In genomic region chr15:51917493-51917892, GRCh38 we compare ENCODE assay signal across 8 cellular contexts. TPM values are rescaled to one million over a fixed set of nuclear protein-coding genes. Genes with fewer than 3 reads are reported as not detected.
DNase-seq lines count a peak whose midpoint lies in the region; ATAC-seq and TF ChIP-seq lines count a peak whose summit lies in the region.

No MANE protein-coding gene starts in this region.

- peak; percentile 47 for TF ChIP-seq CTCF in NB4 (IDR thresholded peaks at IDR 0.05; ENCODE audit: low read depth, low read length)
- TF ChIP-seq CTCF in mammary epithelial cell (conservative IDR thresholded peaks at IDR 0.05 in 1 of 2, IDR thresholded peaks at IDR 0.05 in 1 of 2; ENCODE audit: extremely low read depth in 1 of 2, insufficient read depth in 1 of 2, low read depth in 1 of 2, low read length in 2 of 2) = peak; percentile 42 to 52
- peak; percentile 40 for TF ChIP-seq CTCF in progenitor cell of endocrine pancreas (IDR thresholded peaks at IDR 0.05; ENCODE audit: unreplicated experiment)
- TF ChIP-seq CTCF in GM20000 (IDR thresholded peaks at IDR 0.05; ENCODE audit: extremely low read depth, missing control alignments) = no peak

- peaks cover 0 to 12% of the 10 kb centered on the region in 2 donors for H3K36me3 Mint-ChIP-seq in activated T-cell treated with anti-CD3 and anti-CD28 coated beads, Interleukin-2, amount 50 U/mL, for 72 hours (ENCODE audit: insufficient read depth in 2 of 2)
- H3K36me3 Mint-ChIP-seq in activated T-cell treated with anti-CD3 and anti-CD28 coated beads, Interleukin-2, amount 50 U/mL, for 4 hours (ENCODE audit: insufficient read depth) = peaks cover 8% of the 10 kb centered on the region
- peaks cover 11% of the 10 kb centered on the region for H3K36me3 Mint-ChIP-seq in progenitor cell of endocrine pancreas (ENCODE audit: insufficient read depth)

- DNase-seq in activated T-cell treated with anti-CD3 and anti-CD28 coated beads, Interleukin-2, amount 50 U/mL, for 72 hours = no peak
- DNase-seq in activated T-cell treated with anti-CD3 and anti-CD28 coated beads, Interleukin-2, amount 50 U/mL, for 4 hours = no peak
- DNase-seq in NB4 (ENCODE audit: low read depth) = peak; percentile 54
- DNase-seq in mammary epithelial cell = peak; percentile 62
- no peak for DNase-seq in progenitor cell of endocrine pancreas (ENCODE audit: low spot score, unreplicated experiment)
- DNase-seq in GM20000 (ENCODE audit: low spot score) = no peak
- no peak for DNase-seq in hepatic stellate cell (ENCODE audit: low spot score)

- H3K9me3 Mint-ChIP-seq in activated T-cell treated with anti-CD3 and anti-CD28 coated beads, Interleukin-2, amount 50 U/mL, for 72 hours = no peaks in the 10 kb centered on the region
- no peaks in the 10 kb centered on the region for H3K9me3 Mint-ChIP-seq in activated T-cell treated with anti-CD3 and anti-CD28 coated beads, Interleukin-2, amount 50 U/mL, for 4 hours
- H3K9me3 Mint-ChIP-seq in progenitor cell of endocrine pancreas (ENCODE audit: low read depth) = no peaks in the 10 kb centered on the region

- peaks cover 40% of the 10 kb centered on the region for H3K36me3 ChIP-seq in mammary epithelial cell (ENCODE audit: insufficient read depth, low read length)

- no peak for TF ChIP-seq POLR2A in NB4 (IDR thresholded peaks at IDR 0.05; ENCODE audit: extremely low read depth, insufficient read length)

- H3K27ac Mint-ChIP-seq in activated T-cell treated with anti-CD3 and anti-CD28 coated beads, Interleukin-2, amount 50 U/mL, for 72 hours = no peak overlapping the region
- H3K27ac Mint-ChIP-seq in progenitor cell of endocrine pancreas = no peak overlapping the region

- in situ Hi-C loops in mammary epithelial cell (cut with MboI; ENCODE audit: low sequenced_read_pairs in 2 of 2) = no loop called here

- no peaks in the 10 kb centered on the region for H3K9me3 ChIP-seq in mammary epithelial cell (replicated peaks; ENCODE audit: insufficient read depth, low read length)

- H4K20me1 ChIP-seq in mammary epithelial cell (ENCODE audit: insufficient read depth, low read length) = no peaks in the 10 kb centered on the region

- peak; percentile 41 to 42 for ATAC-seq in activated T-cell treated with anti-CD3 and anti-CD28 coated beads, Interleukin-2, amount 50 U/mL, for 72 hours (replicated peaks in 1 of 2)
- ATAC-seq in activated T-cell treated with anti-CD3 and anti-CD28 coated beads, Interleukin-2, amount 50 U/mL, for 4 hours = no peak
- no peak for ATAC-seq in HG03442 (IDR thresholded peaks at IDR 0.05; ENCODE audit: unreplicated experiment)

- dilution Hi-C loops in mammary epithelial cell (cut with HindIII; ENCODE audit: low sequenced_read_pairs) = no loop called here

- CTCF ChIA-PET in mammary epithelial cell (lab: Charles Lee; ENCODE audit: low non-redundant PET) = interaction anchor here (0.6 kb wide), 1 partner anchor 179 kb away, joined by 6 read pairs; no protein-coding TSS in a partner anchor

- H3K9ac ChIP-seq in mammary epithelial cell (ENCODE audit: insufficient read depth, low read length) = no peak overlapping the region

- WGBS in mammary epithelial cell (ENCODE audit: low coverage, missing lambda C conversion rate) = 100% methylated on average over 2 of the region's 2 CpGs

- no TSS peak for BruUV-seq in mammary epithelial cell (replicated peaks; lab: Mats Ljungman, UMichigan)

- H3K4me3 ChIP-seq in NB4 (ENCODE audit: low read depth, low read length) (no peak overlapping the region), mammary epithelial cell (replicated peaks in 1 of 3; ENCODE audit: insufficient read depth in 1 of 3, low read depth in 2 of 3, low read length in 3 of 3) (no peak overlapping the region)

- H3K27ac ChIP-seq in mammary epithelial cell (ENCODE audit: insufficient read depth, low read depth, low read length) = no peak overlapping the region

- no peaks in the 10 kb centered on the region for H3K79me2 ChIP-seq in mammary epithelial cell (ENCODE audit: insufficient read depth, low read length)

- no peaks in the 10 kb centered on the region for H3K4me1 ChIP-seq in mammary epithelial cell (ENCODE audit: insufficient read depth, low read length)

- intact Hi-C loops in mammary epithelial cell (cut with micrococcal nuclease) = no loop called here

- no peak overlapping the region for H3K4me3 Mint-ChIP-seq in activated T-cell treated with anti-CD3 and anti-CD28 coated beads, Interleukin-2, amount 50 U/mL, for 72 hours
- H3K4me3 Mint-ChIP-seq in activated T-cell treated with anti-CD3 and anti-CD28 coated beads, Interleukin-2, amount 50 U/mL, for 4 hours = no peak overlapping the region
- H3K4me3 Mint-ChIP-seq in progenitor cell of endocrine pancreas (ENCODE audit: low read depth) = no peak overlapping the region

- H2AFZ ChIP-seq in mammary epithelial cell (ENCODE audit: low read depth, low read length) = no peak overlapping the region

- no peaks in the 10 kb centered on the region for H3K4me1 Mint-ChIP-seq in activated T-cell treated with anti-CD3 and anti-CD28 coated beads, Interleukin-2, amount 50 U/mL, for 72 hours (ENCODE audit: low read depth)
- no peaks in the 10 kb centered on the region for H3K4me1 Mint-ChIP-seq in activated T-cell treated with anti-CD3 and anti-CD28 coated beads, Interleukin-2, amount 50 U/mL, for 4 hours (ENCODE audit: low read depth)
- no peaks in the 10 kb centered on the region for H3K4me1 Mint-ChIP-seq in progenitor cell of endocrine pancreas (ENCODE audit: low read depth)

- no peak overlapping the region for H3K4me2 ChIP-seq in mammary epithelial cell (ENCODE audit: insufficient read depth, low read depth, low read length)

- H3K27me3 ChIP-seq in mammary epithelial cell (ENCODE audit: insufficient read depth, low read length) = no peaks in the 10 kb centered on the region

- no peaks in the 10 kb centered on the region for H3K27me3 Mint-ChIP-seq in activated T-cell treated with anti-CD3 and anti-CD28 coated beads, Interleukin-2, amount 50 U/mL, for 72 hours (ENCODE audit: low read depth)
- H3K27me3 Mint-ChIP-seq in activated T-cell treated with anti-CD3 and anti-CD28 coated beads, Interleukin-2, amount 50 U/mL, for 4 hours (ENCODE audit: low read depth) = no peaks in the 10 kb centered on the region
- no peaks in the 10 kb centered on the region for H3K27me3 Mint-ChIP-seq in progenitor cell of endocrine pancreas

RNA-seq across cellular contexts. Expression of gene LEO1, which starts 54.1 kb away (rescaled TPM):
- total RNA-seq in activated T-cell treated with anti-CD3 and anti-CD28 coated beads, Interleukin-2, amount 50 U/mL, for 72 hours = 10 to 100 TPM; 21.4 to 22.7 TPM
- total RNA-seq in activated T-cell treated with anti-CD3 and anti-CD28 coated beads, Interleukin-2, amount 50 U/mL, for 4 hours = 10 to 100 TPM; 30.7 to 32.6 (median 30.8) TPM
- total RNA-seq in mammary epithelial cell (10 to 100 TPM; 11.3 to 25.5 TPM), progenitor cell of endocrine pancreas (24.7 and 25.7 TPM in 2 replicates)
- polyA plus RNA-seq in mammary epithelial cell = 7.3 TPM
- polyA minus RNA-seq in mammary epithelial cell = 7.5 TPM

Comparison
In these comparisons a context has a peak if more than half of its experiments do, and no peak if none do; other contexts are left out.
1. ATAC-seq: peak in activated T-cell treated with anti-CD3 and anti-CD28 coated beads, Interleukin-2, amount 50 U/mL, for 72 hours (2 of 2); none in activated T-cell treated with anti-CD3 and anti-CD28 coated beads, Interleukin-2, amount 50 U/mL, for 4 hours (0 of 2) and HG03442 (single experiment).
2. DNase-seq: peak in NB4 (single experiment) and mammary epithelial cell (single experiment); none in activated T-cell treated with anti-CD3 and anti-CD28 coated beads, Interleukin-2, amount 50 U/mL, for 72 hours (0 of 2), activated T-cell treated with anti-CD3 and anti-CD28 coated beads, Interleukin-2, amount 50 U/mL, for 4 hours (single experiment), progenitor cell of endocrine pancreas (single experiment), GM20000 (single experiment) and hepatic stellate cell (single experiment).